In genomic region chr6:131382646-131383045, GRCh38 we compare ENCODE assay signal across 29 cellular contexts.
A peak's percentile ranks its signal among the peaks of the same experiment; 100 is the strongest.
DNase-seq lines count a peak whose midpoint lies in the region; ATAC-seq and TF ChIP-seq lines count a peak whose summit lies in the region.
"Had no signal": no experiment of that assay in that cellular context is flagged by ENCODE, and none has a peak within 500 bp of the region (broad histone marks: within the 10 kb centered on the region; RNA-seq: fewer than 3 reads in every experiment).

No MANE protein-coding gene starts in this region.

- H3K27me3 ChIP-seq in dorsolateral prefrontal cortex: no peaks in the 10 kb centered on the region
- H3K27me3 ChIP-seq: spleen had no signal

- ATAC-seq in GM19452 (IDR thresholded peaks at IDR 0.05; ENCODE audit: unreplicated experiment): no peak
- ATAC-seq: effector memory CD8-positive, alpha-beta T cell; PC-3 had no signal

- H3K27ac ChIP-seq in dorsolateral prefrontal cortex: peak overlapping the region in 35 of 59 donors; percentile 4 to 83 (median 57)
- H3K27ac ChIP-seq: left ventricle myocardium inferior, parathyroid adenoma, thoracic aorta had no signal

- intact Hi-C loops in dorsolateral prefrontal cortex (cut with DNase I): loop anchor here in 1 of 2 donors (10.0 kb wide), 1 partner anchor 92 kb away; no protein-coding TSS in a partner anchor

- peak overlapping the region in 2 of 59 donors; percentile 0 to 10 for H3K4me3 ChIP-seq in dorsolateral prefrontal cortex
- H3K4me3 ChIP-seq: left ventricle myocardium inferior, spleen, thoracic aorta had no signal

- peak; percentile 20 for DNase-seq in NCI-H345 (lab: John Stamatoyannopoulos, UW)
- no peak for DNase-seq in NCI-H345 treated with DMSO at 0.1 percent for 48 hours (lab: John Stamatoyannopoulos, UW; ENCODE audit: unreplicated experiment)
- peak; percentile 63 to 86 for DNase-seq in NCI-H2081 (lab: John Stamatoyannopoulos, UW)
- peak in 3 of 10 donors; percentile 43 to 52 (median 49) for DNase-seq in dorsolateral prefrontal cortex
- no peak for DNase-seq in mucosa of gallbladder (ENCODE audit: low spot score)
- DNase-seq in activated CD8-positive, alpha-beta memory T cell treated with anti-CD3 and anti-CD28 coated beads for 24 hours: no peak
- DNase-seq: activated CD4-positive, alpha-beta memory T cell treated with anti-CD3 and anti-CD28 coated beads, Interleukin-2, amount 10 ng/mL, durations not matched to agents 7 days and 5 days; activated CD4-positive, alpha-beta T cell treated with anti-CD3 and anti-CD28 coated beads for 1 hour; activated CD8-positive, alpha-beta memory T cell treated with anti-CD3 and anti-CD28 coated beads, Interleukin-2, amount 50 U/mL, for 48 hours; activated naive CD4-positive, alpha-beta T cell treated with anti-CD3 and anti-CD28 coated beads for 36 hours; Caco-2; central memory CD4-positive, alpha-beta T cell; cortex of kidney; DMS79; effector memory CD8-positive, alpha-beta T cell; erythroblast; HCEC 1CT; Karpas-422; left ventricle myocardium inferior; mesenchymal stem cell; NCI-H187 treated with DMSO at 0.1 percent for 48 hours; NCI-H510A; PC-3; spleen; stimulated activated CD8-positive, alpha-beta memory T cell treated with anti-CD3 and anti-CD28 coated beads, Interleukin-4, amount 100 ng/mL, for 48 hours; T-helper 2 cell had no signal

- no peak for TF ChIP-seq CTCF in dorsolateral prefrontal cortex (IDR thresholded peaks at IDR 0.05 in 54 of 56, conservative IDR thresholded peaks at IDR 0.05 in 2 of 56; ENCODE audit: low read depth in 1 of 56, partially characterized antibody in 56 of 56)

Comparison
In these comparisons a context has a peak if more than half of its experiments do, and no peak if none do; other contexts are left out.
1. DNase-seq: peak in NCI-H345 (single experiment) and NCI-H2081 (2 of 2); none in NCI-H345 treated with DMSO at 0.1 percent for 48 hours (single experiment), mucosa of gallbladder (single experiment) and activated CD8-positive, alpha-beta memory T cell treated with anti-CD3 and anti-CD28 coated beads for 24 hours (single experiment).